24 cellular contexts compared by ENCODE assay signal in the genomic region with DNA sequence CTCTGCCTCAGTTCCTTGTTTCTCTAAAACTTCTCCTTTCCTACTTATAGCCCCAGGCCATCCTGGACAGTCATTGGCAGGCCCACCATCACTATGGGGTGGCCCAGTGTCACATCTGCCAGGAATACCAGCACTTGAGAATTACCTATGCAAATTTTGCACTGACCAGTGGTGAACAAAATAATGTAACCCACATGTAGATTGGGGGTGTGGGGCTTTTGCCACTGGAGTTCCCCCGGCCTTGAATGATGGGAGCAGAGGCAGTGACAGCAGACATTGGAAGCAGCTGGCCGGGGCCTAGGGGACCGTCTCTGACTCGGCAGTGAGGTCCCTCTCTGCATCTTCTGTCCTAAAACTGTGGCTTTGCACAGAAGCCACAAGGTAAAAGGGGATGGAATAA.
"Had no signal": no experiment of that assay in that cellular context is flagged by ENCODE, and none has a peak within 500 bp of the region (broad histone marks: within the 10 kb centered on the region; RNA-seq: fewer than 3 reads in every experiment).

No MANE protein-coding gene starts in this region.

- H3K27ac Mint-ChIP-seq: memory B cell; mesothelial cell of epicardium; stimulated activated naive B cell treated with anti-CD40 and anti-IgM and Interleukin-4, amounts not matched to agents 10 μg/mL and 1 μg/mL and 100 μg/mL, for 72 hours; stimulated activated naive CD8-positive, alpha-beta T cell treated with anti-CD3 and anti-CD28 coated beads, Interleukin-15, amount 100 ng/mL, for 72 hours had no signal

- H3K4me3 Mint-ChIP-seq: memory B cell; mesothelial cell of epicardium; stimulated activated naive B cell treated with anti-CD40 and anti-IgM and Interleukin-4, amounts not matched to agents 10 μg/mL and 1 μg/mL and 100 μg/mL, for 72 hours; stimulated activated naive CD8-positive, alpha-beta T cell treated with anti-CD3 and anti-CD28 coated beads, Interleukin-15, amount 100 ng/mL, for 72 hours had no signal

- DNase-seq: cortex of kidney; effector memory CD4-positive, alpha-beta T cell; gastrocnemius medialis; islet precursor cell; left ventricle myocardium inferior; lower lobe of right lung; occipital lobe; pancreas; retina; right lobe of liver; stimulated activated CD4-positive, alpha-beta T cell treated with anti-CD3 and anti-CD28 coated beads, Interleukin-15, amount 100 ng/mL, for 24 hours; stimulated activated CD4-positive, alpha-beta T cell treated with anti-CD3 and anti-CD28 coated beads, Interleukin-1b, Interleukin-23, amount 100 ng/mL, for 48 hours; stimulated activated CD4-positive, alpha-beta T cell treated with anti-CD3 and anti-CD28 coated beads, Interleukin-4, amount 100 ng/mL, for 24 hours; stimulated activated naive B cell treated with anti-CD40 and anti-IgM and Interleukin-4, amounts not matched to agents 10 μg/mL and 1 μg/mL and 100 μg/mL, for 72 hours; stimulated activated naive CD8-positive, alpha-beta T cell treated with anti-CD3 and anti-CD28 coated beads, Interleukin-15, amount 100 ng/mL, for 72 hours; transverse colon had no signal

- H3K27ac ChIP-seq: epithelial cell of prostate, esophagus muscularis mucosa, gastrocnemius medialis, left ventricle myocardium inferior, lower lobe of right lung, pancreas, psoas muscle, right lobe of liver, thoracic aorta, transverse colon had no signal

- H3K9me3 ChIP-seq: esophagus muscularis mucosa, gastrocnemius medialis, left ventricle myocardium inferior, lower lobe of right lung, pancreas, psoas muscle, right lobe of liver, thoracic aorta, transverse colon had no signal

- H3K9me3 Mint-ChIP-seq: memory B cell; mesothelial cell of epicardium; nephron; stimulated activated naive B cell treated with anti-CD40 and anti-IgM and Interleukin-4, amounts not matched to agents 10 μg/mL and 1 μg/mL and 100 μg/mL, for 72 hours; stimulated activated naive CD8-positive, alpha-beta T cell treated with anti-CD3 and anti-CD28 coated beads, Interleukin-15, amount 100 ng/mL, for 72 hours had no signal

- H3K36me3 Mint-ChIP-seq: memory B cell; mesothelial cell of epicardium; stimulated activated naive B cell treated with anti-CD40 and anti-IgM and Interleukin-4, amounts not matched to agents 10 μg/mL and 1 μg/mL and 100 μg/mL, for 72 hours had no signal

- H3K27me3 ChIP-seq: esophagus muscularis mucosa, gastrocnemius medialis, pancreas, right lobe of liver, transverse colon had no signal

- H3K4me1 ChIP-seq: pancreas, right lobe of liver had no signal

- FAIRE-seq: endometrium, pancreas had no signal

- H3K36me3 ChIP-seq: esophagus muscularis mucosa, gastrocnemius medialis, left ventricle myocardium inferior, lower lobe of right lung, pancreas, right lobe of liver, thoracic aorta, transverse colon had no signal

- ATAC-seq: gastrocnemius medialis; lower lobe of right lung; pancreas; right lobe of liver; stimulated activated naive B cell treated with anti-CD40 and anti-IgM and Interleukin-4, amounts not matched to agents 10 μg/mL and 1 μg/mL and 100 μg/mL, for 72 hours; stimulated activated naive CD8-positive, alpha-beta T cell treated with anti-CD3 and anti-CD28 coated beads, Interleukin-15, amount 100 ng/mL, for 72 hours had no signal

- H3K4me3 ChIP-seq: esophagus muscularis mucosa, gastrocnemius medialis, left ventricle myocardium inferior, lower lobe of right lung, pancreas, psoas muscle, right lobe of liver, thoracic aorta, transverse colon had no signal
